Comparison of ENCODE assay signal across 22 cellular contexts in the genomic region with DNA sequence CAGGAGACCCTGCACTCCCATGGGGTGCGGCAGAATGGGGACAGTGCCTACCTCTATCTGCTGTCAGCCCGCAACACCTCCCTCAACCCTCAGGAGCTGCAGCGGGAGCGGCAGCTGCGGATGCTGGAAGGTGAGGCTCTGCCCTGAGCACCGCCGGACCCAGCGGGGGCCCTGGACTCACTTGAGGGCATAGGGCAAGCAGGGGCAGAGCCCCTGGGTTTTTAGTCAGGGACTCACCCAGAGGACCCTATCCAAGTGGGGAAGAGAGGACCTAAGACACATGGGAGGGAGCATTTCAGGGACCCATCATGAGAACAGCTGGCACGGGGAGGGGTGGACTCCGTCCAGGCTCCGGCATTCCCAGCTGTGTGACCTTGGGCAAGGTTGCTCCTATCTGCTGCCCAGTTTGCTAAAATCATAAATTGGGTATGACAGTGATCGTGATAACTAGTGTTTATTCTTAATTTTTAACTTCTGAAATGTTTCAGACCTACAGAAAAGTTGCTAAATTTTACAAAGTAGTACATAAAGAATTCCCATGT. TPM values are rescaled to one million over a fixed set of nuclear protein-coding genes. Genes with fewer than 3 reads are reported as not detected.
A peak's percentile ranks its signal among the peaks of the same experiment; 100 is the strongest.
DNase-seq lines count a peak whose midpoint lies in the region; ATAC-seq and TF ChIP-seq lines count a peak whose summit lies in the region.
"Had no signal": no experiment of that assay in that cellular context is flagged by ENCODE, and none has a peak within 500 bp of the region (broad histone marks: within the 10 kb centered on the region; RNA-seq: fewer than 3 reads in every experiment).

No MANE protein-coding gene starts in this region.

- H4K8ac ChIP-seq in neuronal stem cell (ENCODE audit: low read depth, low read length), result no peak overlapping the region

- H3K27me3 ChIP-seq in right cardiac atrium (ENCODE audit: control insufficient read depth, insufficient read depth) (no peaks in the 10 kb centered on the region), body of pancreas (no peaks in the 10 kb centered on the region), neuronal stem cell (ENCODE audit: control insufficient read depth in 3 of 3, insufficient read depth in 3 of 3, low read depth in 1 of 3, low read length in 3 of 3) (no peaks in the 10 kb centered on the region), spleen (replicated peaks in 1 of 7) (no peaks in the 10 kb centered on the region)
- H3K27me3 ChIP-seq: SJSA1 had no signal

- H4K91ac ChIP-seq in neuronal stem cell (ENCODE audit: low read depth, low read length, poor library complexity), result no peak overlapping the region

- peak overlapping the region; percentile 73 for H3K23ac ChIP-seq in neuronal stem cell (ENCODE audit: low read depth, low read length, poor library complexity)

- no peak for TF ChIP-seq POLR2A in body of pancreas (IDR thresholded peaks at IDR 0.05)
- TF ChIP-seq POLR2A in spleen (IDR thresholded peaks at IDR 0.05), result no peak

- CTCF ChIA-PET in GM10248 (lab: Yijun Ruan, JAX), result no interaction called here

- TF ChIP-seq CTCF in body of pancreas (IDR thresholded peaks at IDR 0.05), result no peak
- TF ChIP-seq CTCF in spleen (IDR thresholded peaks at IDR 0.05 in 8 of 11, conservative IDR thresholded peaks at IDR 0.05 in 3 of 11), result no peak
- no peak for TF ChIP-seq CTCF in GM10248 (IDR thresholded peaks at IDR 0.05; ENCODE audit: control extremely low read depth, extremely low read depth, low read depth, missing control alignments)

- H3K4ac ChIP-seq in neuronal stem cell (ENCODE audit: low read length), result no peak overlapping the region

- H2BK15ac ChIP-seq in neuronal stem cell (ENCODE audit: low read length), result no peak overlapping the region

- no peak overlapping the region for H3K4me2 ChIP-seq in neuronal stem cell (ENCODE audit: insufficient read depth, low read length, poor library complexity, severe bottlenecking)
- H3K4me2 ChIP-seq: A549 had no signal

- H3K79me1 ChIP-seq in neuronal stem cell (ENCODE audit: low read depth, low read length), result peaks cover 7% of the 10 kb centered on the region

- no peak overlapping the region for H2BK120ac ChIP-seq in neuronal stem cell (ENCODE audit: low read depth, low read length)

- 82% methylated on average over 12 of the region's 12 CpGs for WGBS in right cardiac atrium
- WGBS in body of pancreas, 2 donors, result 58 to 63% methylated on average over 10 to 12 of the region's 12 CpGs
- no CpG with 5 or more reads among the region's 12 CpGs for WGBS in neuronal stem cell (ENCODE audit: extremely low coverage in 2 of 2, insufficient read length in 2 of 2, insufficient replicate concordance in 1 of 2), 2 donors
- WGBS in spleen, 5 donors, result 78 to 97% (median 81%) methylated on average over 8 to 12 of the region's 12 CpGs

- H3K4me1 ChIP-seq in right cardiac atrium (ENCODE audit: control insufficient read depth, insufficient read depth, low read length) (no peaks in the 10 kb centered on the region), body of pancreas (peaks cover 7% of the 10 kb centered on the region), neuronal stem cell (ENCODE audit: control insufficient read depth in 2 of 2, insufficient read depth in 1 of 2, low read depth in 1 of 2, low read length in 2 of 2) (no peaks in the 10 kb centered on the region), spleen (peaks cover 0 to 53% (median 31%) of the 10 kb centered on the region in 6 donors)
- H3K4me1 ChIP-seq: Caco-2, SJSA1 had no signal

- H3K18ac ChIP-seq in neuronal stem cell (ENCODE audit: low read length), result peak overlapping the region; percentile 38

- DNase-seq in left ventricle myocardium superior (no peak), right cardiac atrium (no peak), body of pancreas (peak in 1 of 4 donors; percentile 47), neuronal stem cell (ENCODE audit: low spot score) (no peak), spleen (peak; percentile 71), GM10248 (ENCODE audit: extremely low spot score) (no peak), NCI-H1436 (lab: John Stamatoyannopoulos, UW) (no peak)
- DNase-seq in activated naive CD4-positive, alpha-beta T cell treated with anti-CD3 and anti-CD28 coated beads, Interleukin-2, amount 50 U/mL, for 16 hours, result no peak
- DNase-seq: Caco-2; CD8-positive, alpha-beta T cell; DMS 273 treated with DMSO at 0.1 percent for 48 hours; DMS79; EL; GDM1; NCI-H1092; NCI-H1417 treated with DMSO at 0.1 percent for 48 hours; NCI-H187 treated with DMSO at 0.1 percent for 48 hours; NCI-H446; NCI-H774 had no signal

- no peak overlapping the region for H3K4me3 ChIP-seq in right cardiac atrium (ENCODE audit: low read length)
- H3K4me3 ChIP-seq in body of pancreas, result no peak overlapping the region
- no peak overlapping the region for H3K4me3 ChIP-seq in neuronal stem cell (ENCODE audit: low read length in 2 of 2)
- no peak overlapping the region for H3K4me3 ChIP-seq in spleen
- H3K4me3 ChIP-seq: A549, SJSA1 had no signal

- H3K36me3 ChIP-seq in body of pancreas (replicated peaks in 1 of 2; ENCODE audit: insufficient read depth in 1 of 2, low read depth in 2 of 2), result peaks cover 0 to 2% of the 10 kb centered on the region in 2 donors
- H3K36me3 ChIP-seq in neuronal stem cell (replicated peaks in 1 of 2; ENCODE audit: control insufficient read depth in 2 of 2, insufficient read depth in 2 of 2, low read length in 2 of 2), result peaks cover 33 to 79% of the 10 kb centered on the region in 2 donors
- peaks cover 2 to 81% (median 54%) of the 10 kb centered on the region in 6 donors for H3K36me3 ChIP-seq in spleen

- no peak overlapping the region for H3K27ac ChIP-seq in right cardiac atrium (ENCODE audit: low read length)
- no peak overlapping the region for H3K27ac ChIP-seq in body of pancreas
- no peak overlapping the region for H3K27ac ChIP-seq in neuronal stem cell (replicated peaks; ENCODE audit: low read length)
- H3K27ac ChIP-seq in spleen, result peak overlapping the region in 4 of 8 donors; percentile 28 to 60 (median 46)
- H3K27ac ChIP-seq: A549, C4-2B, SJSA1 had no signal

- intact Hi-C loops in left ventricle myocardium superior (cut with micrococcal nuclease) (no loop called here), right cardiac atrium (cut with DNase I) (loop anchor here in 1 of 4 donors (10.0 kb wide), 1 partner anchor 63 kb away; no protein-coding TSS in a partner anchor), body of pancreas (cut with DNase I) (no loop called here), spleen (cut with DNase I; ENCODE audit: low total_unique reads) (no loop called here)

- peak overlapping the region; percentile 81 for H2AK5ac ChIP-seq in neuronal stem cell (ENCODE audit: low read depth, low read length)

- H3K14ac ChIP-seq in neuronal stem cell (ENCODE audit: low read length), result peak overlapping the region; percentile 56

- no peak overlapping the region for H2BK12ac ChIP-seq in neuronal stem cell (ENCODE audit: low read length)

- no peak overlapping the region for H2BK5ac ChIP-seq in neuronal stem cell (ENCODE audit: low read length)

- ATAC-seq in left ventricle myocardium superior, result peak; percentile 26
- no peak for ATAC-seq in right cardiac atrium
- ATAC-seq in body of pancreas, result peak; percentile 13
- ATAC-seq: A549; CD8-positive, alpha-beta T cell had no signal

- no peak overlapping the region for H3K9ac ChIP-seq in neuronal stem cell (ENCODE audit: low read depth, low read length, poor library complexity)

- POLR2A ChIA-PET in GM10248 (lab: Yijun Ruan, JAX), result no interaction called here

- no peak overlapping the region for H2AFZ ChIP-seq in neuronal stem cell (ENCODE audit: low read length)

- H3K9me3 ChIP-seq in right cardiac atrium (ENCODE audit: control insufficient read depth, low read length), result no peaks in the 10 kb centered on the region
- no peaks in the 10 kb centered on the region for H3K9me3 ChIP-seq in body of pancreas
- H3K9me3 ChIP-seq in neuronal stem cell (replicated peaks in 1 of 2; ENCODE audit: control insufficient read depth in 2 of 2, insufficient read depth in 1 of 2, low read depth in 1 of 2, low read length in 2 of 2), result peaks cover 2% of the 10 kb centered on the region in 2 donors
- no peaks in the 10 kb centered on the region for H3K9me3 ChIP-seq in spleen
- H3K9me3 ChIP-seq: A549, Caco-2, SJSA1 had no signal

RNA-seq across cellular contexts. Expression of gene RBCK1, which starts 9.8 kb away (rescaled TPM):
- total RNA-seq in left ventricle myocardium superior (44.8 TPM), right cardiac atrium (10 to 100 TPM; 42.1 to 52.4 (median 45.9) TPM), body of pancreas (10 to 100 TPM; 36.1 to 95.9 TPM), spleen (100 to 1,000 TPM in 4 of 7 donors, 10 to 100 TPM in 3; 90.2 to 124 (median 105) TPM)
- polyA plus RNA-seq in right cardiac atrium (48.0 TPM), spleen (100 to 1,000 TPM in 1 of 3 donors, 10 to 100 TPM in 2; 78.6 to 152 (median 98.9) TPM)
- 33.0 TPM for polyA plus RNA-seq in neuronal stem cell (2013, experiment 1 of 2)
- 31.6 TPM for polyA plus RNA-seq in neuronal stem cell (2013, experiment 2 of 2)

RNA-seq across cellular contexts. Expression of gene TRIB3, which starts 37.3 kb away (rescaled TPM):
- 0.40 TPM for total RNA-seq in left ventricle myocardium superior
- total RNA-seq in right cardiac atrium, result 1 to 10 TPM in 1 of 4 donors, under 1 TPM in 3; 0.49 to 2.1 (median 0.66) TPM
- polyA plus RNA-seq in right cardiac atrium, result 1.0 TPM
- 10 to 100 TPM; 13.2 to 19.8 TPM for total RNA-seq in body of pancreas
- polyA plus RNA-seq in neuronal stem cell (2013, experiment 1 of 2), result 5.1 TPM
- polyA plus RNA-seq in neuronal stem cell (2013, experiment 2 of 2), result 4.6 TPM
- total RNA-seq in spleen, result 10 to 100 TPM in 4 of 7 donors, 1 to 10 TPM in 3; 8.3 to 25.7 (median 12.0) TPM
- 10 to 100 TPM in 2 of 3 donors, 1 to 10 TPM in 1; 5.7 to 11.7 (median 11.6) TPM for polyA plus RNA-seq in spleen

RNA-seq across cellular contexts. Expression of gene TBC1D20, which starts 44.5 kb away (rescaled TPM):
- total RNA-seq in left ventricle myocardium superior (23.3 TPM), right cardiac atrium (10 to 100 TPM; 24.3 to 26.5 (median 25.6) TPM), body of pancreas (10 to 100 TPM; 16.3 to 27.4 TPM), spleen (10 to 100 TPM; 30.6 to 41.0 (median 34.8) TPM)
- polyA plus RNA-seq in right cardiac atrium (13.6 TPM), spleen (10 to 100 TPM in 2 of 3 donors, 1 to 10 TPM in 1; 9.2 to 15.1 (median 10.3) TPM)
- 18.3 TPM for polyA plus RNA-seq in neuronal stem cell (2013, experiment 1 of 2)
- polyA plus RNA-seq in neuronal stem cell (2013, experiment 2 of 2), result 18.9 TPM

Comparison
In these comparisons a context has a peak if more than half of its experiments do, and no peak if none do; other contexts are left out.
1. ATAC-seq: peak in left ventricle myocardium superior (single experiment) and body of pancreas (single experiment); none in right cardiac atrium (0 of 2).